Comparison of ENCODE assay signal across 1 cellular context in the genomic region with DNA sequence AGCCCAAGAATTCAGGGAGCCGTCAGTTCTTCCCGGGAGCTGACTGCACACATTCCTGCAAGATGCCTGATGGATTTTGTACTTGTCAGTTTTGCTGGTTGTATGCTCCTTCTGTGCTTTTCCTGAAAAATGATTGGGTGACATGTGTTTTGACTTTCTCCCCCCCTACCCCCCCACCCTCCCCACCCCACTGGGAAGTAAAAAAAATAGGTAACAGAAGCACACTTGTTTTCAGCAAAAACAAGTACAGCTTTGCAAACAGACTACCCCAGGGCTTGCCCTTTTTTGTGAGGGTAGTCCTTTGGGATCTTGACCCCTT.
TF ChIP-seq lines count a peak whose summit lies in the region.

No MANE protein-coding gene starts in this region.

TF ChIP-seq in A549, 52 proteins besides CTCF, POLR2A, EP300 and RAD21 (continued from another document):
- TF ChIP-seq, protein P1, sequence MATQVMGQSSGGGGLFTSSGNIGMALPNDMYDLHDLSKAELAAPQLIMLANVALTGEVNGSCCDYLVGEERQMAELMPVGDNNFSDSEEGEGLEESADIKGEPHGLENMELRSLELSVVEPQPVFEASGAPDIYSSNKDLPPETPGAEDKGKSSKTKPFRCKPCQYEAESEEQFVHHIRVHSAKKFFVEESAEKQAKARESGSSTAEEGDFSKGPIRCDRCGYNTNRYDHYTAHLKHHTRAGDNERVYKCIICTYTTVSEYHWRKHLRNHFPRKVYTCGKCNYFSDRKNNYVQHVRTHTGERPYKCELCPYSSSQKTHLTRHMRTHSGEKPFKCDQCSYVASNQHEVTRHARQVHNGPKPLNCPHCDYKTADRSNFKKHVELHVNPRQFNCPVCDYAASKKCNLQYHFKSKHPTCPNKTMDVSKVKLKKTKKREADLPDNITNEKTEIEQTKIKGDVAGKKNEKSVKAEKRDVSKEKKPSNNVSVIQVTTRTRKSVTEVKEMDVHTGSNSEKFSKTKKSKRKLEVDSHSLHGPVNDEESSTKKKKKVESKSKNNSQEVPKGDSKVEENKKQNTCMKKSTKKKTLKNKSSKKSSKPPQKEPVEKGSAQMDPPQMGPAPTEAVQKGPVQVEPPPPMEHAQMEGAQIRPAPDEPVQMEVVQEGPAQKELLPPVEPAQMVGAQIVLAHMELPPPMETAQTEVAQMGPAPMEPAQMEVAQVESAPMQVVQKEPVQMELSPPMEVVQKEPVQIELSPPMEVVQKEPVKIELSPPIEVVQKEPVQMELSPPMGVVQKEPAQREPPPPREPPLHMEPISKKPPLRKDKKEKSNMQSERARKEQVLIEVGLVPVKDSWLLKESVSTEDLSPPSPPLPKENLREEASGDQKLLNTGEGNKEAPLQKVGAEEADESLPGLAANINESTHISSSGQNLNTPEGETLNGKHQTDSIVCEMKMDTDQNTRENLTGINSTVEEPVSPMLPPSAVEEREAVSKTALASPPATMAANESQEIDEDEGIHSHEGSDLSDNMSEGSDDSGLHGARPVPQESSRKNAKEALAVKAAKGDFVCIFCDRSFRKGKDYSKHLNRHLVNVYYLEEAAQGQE (IDR thresholded peaks at IDR 0.05) = no peak
- TF ChIP-seq CEBPB (IDR thresholded peaks at IDR 0.05) = no peak
- TF ChIP-seq MYC (IDR thresholded peaks at IDR 0.05; ENCODE audit: borderline replicate concordance, low read length) = no peak
- no peak for TF ChIP-seq FOXS1 (CRISPR knock-in tag; IDR thresholded peaks at IDR 0.05)
- TF ChIP-seq, protein P2, sequence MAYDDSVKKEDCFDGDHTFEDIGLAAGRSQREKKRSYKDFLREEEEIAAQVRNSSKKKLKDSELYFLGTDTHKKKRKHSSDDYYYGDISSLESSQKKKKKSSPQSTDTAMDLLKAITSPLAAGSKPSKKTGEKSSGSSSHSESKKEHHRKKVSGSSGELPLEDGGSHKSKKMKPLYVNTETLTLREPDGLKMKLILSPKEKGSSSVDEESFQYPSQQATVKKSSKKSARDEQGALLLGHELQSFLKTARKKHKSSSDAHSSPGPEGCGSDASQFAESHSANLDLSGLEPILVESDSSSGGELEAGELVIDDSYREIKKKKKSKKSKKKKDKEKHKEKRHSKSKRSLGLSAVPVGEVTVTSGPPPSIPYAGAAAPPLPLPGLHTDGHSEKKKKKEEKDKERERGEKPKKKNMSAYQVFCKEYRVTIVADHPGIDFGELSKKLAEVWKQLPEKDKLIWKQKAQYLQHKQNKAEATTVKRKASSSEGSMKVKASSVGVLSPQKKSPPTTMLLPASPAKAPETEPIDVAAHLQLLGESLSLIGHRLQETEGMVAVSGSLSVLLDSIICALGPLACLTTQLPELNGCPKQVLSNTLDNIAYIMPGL (CRISPR knock-in tag; IDR thresholded peaks at IDR 0.05; ENCODE audit: borderline replicate concordance) = no peak
- no peak for TF ChIP-seq SMC3 (IDR thresholded peaks at IDR 0.05)
